In the genomic region with DNA sequence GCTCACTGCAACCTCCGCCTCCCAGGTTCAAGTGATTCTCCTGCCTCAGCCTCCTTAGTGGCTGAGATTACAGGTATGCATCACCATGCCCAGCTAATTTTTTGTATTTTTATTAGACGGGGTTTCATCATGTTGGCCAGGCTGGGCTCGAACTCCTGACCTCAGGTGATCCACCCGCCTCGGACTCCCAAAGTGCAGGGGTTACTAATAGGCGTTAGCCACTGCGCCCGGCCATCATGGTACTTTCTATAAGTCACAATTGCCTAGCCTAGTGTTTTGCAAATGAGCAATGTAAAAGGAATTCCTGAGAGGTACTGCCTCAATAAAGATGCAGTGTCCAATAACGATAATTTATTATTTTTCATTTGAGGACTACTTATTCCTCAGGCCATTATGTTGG, we compare ENCODE assay signal across 24 cellular contexts.
"Had no signal": no experiment of that assay in that cellular context is flagged by ENCODE, and none has a peak within 500 bp of the region (broad histone marks: within the 10 kb centered on the region; RNA-seq: fewer than 3 reads in every experiment).

No MANE protein-coding gene starts in this region.

- H3K36me3 ChIP-seq: uterus had no signal

- H3K4me1 ChIP-seq: neural progenitor cell, parathyroid adenoma, upper lobe of left lung, uterus had no signal

- DNase-seq: dorsolateral prefrontal cortex; effector CD8-positive, alpha-beta T cell; endodermal cell; foreskin fibroblast; gastrocnemius medialis; kidney; naive B cell; right cardiac atrium; spleen; stimulated activated CD4-positive, alpha-beta T cell treated with anti-CD3 and anti-CD28 coated beads, Interleukin-4, amount 100 ng/mL, for 4 hours; stimulated activated naive B cell treated with anti-CD40 and anti-IgM and Interleukin-4, amounts not matched to agents 10 μg/mL and 1 μg/mL and 100 μg/mL, for 72 hours; upper lobe of left lung; uterus had no signal

- H3K4me3 ChIP-seq: dorsolateral prefrontal cortex, gastrocnemius medialis, heart left ventricle, hepatocyte, lung, neural progenitor cell, prostate gland, skin epidermis, spleen, thoracic aorta, tibial nerve, upper lobe of left lung, uterus had no signal

- FAIRE-seq: colon, kidney had no signal

- H3K27me3 ChIP-seq: dorsolateral prefrontal cortex, gastrocnemius medialis, heart left ventricle, hepatocyte, neural progenitor cell, spleen, tibial nerve, upper lobe of left lung, uterus had no signal

- H3K27ac ChIP-seq: dorsolateral prefrontal cortex, epithelial cell of prostate, gastrocnemius medialis, hepatocyte, neural progenitor cell, parathyroid adenoma, prostate gland, skin epidermis, thoracic aorta, tibial nerve, upper lobe of left lung, uterus had no signal

- H3K9me3 ChIP-seq: gastrocnemius medialis, heart left ventricle, prostate gland, spleen, thoracic aorta, tibial nerve, upper lobe of left lung, uterus had no signal
